14 cellular contexts compared by ENCODE assay signal in genomic region chr11:17238377-17238776, GRCh38. TPM values are rescaled to one million over a fixed set of nuclear protein-coding genes. Genes with fewer than 3 reads are reported as not detected.
DNase-seq lines count a peak whose midpoint lies in the region; TF ChIP-seq lines count a peak whose summit lies in the region.
"Had no signal": no experiment of that assay in that cellular context is flagged by ENCODE, and none has a peak within 500 bp of the region (broad histone marks: within the 10 kb centered on the region; RNA-seq: fewer than 3 reads in every experiment).

No MANE protein-coding gene starts in this region.

- DNase-seq in SIG-M5 treated with dmso at 0.1 percent for 504 hours (lab: John Stamatoyannopoulos, UW; ENCODE audit: unreplicated experiment) (peak; percentile 62), SIG-M5 (lab: John Stamatoyannopoulos, UW) (no peak), SK-MEL-5 (ENCODE audit: low read depth, low spot score) (peak; percentile 58), islet precursor cell (peak; percentile 61), stomach (peak; percentile 28), GDM1 (lab: John Stamatoyannopoulos, UW) (no peak), NCI-H526 treated with DMSO at 0.1 percent for 48 hours (lab: John Stamatoyannopoulos, UW) (no peak)
- DNase-seq in stimulated activated CD4-positive, alpha-beta T cell treated with anti-CD3 and anti-CD28 coated beads, Interleukin-1b, Interleukin-23, amount 100 ng/mL, for 48 hours, result no peak
- DNase-seq: HCEC 1CT, NCI-H1105 treated with DMSO at 0.1 percent for 48 hours, NCI-H2029 treated with DMSO at 0.1 percent for 48 hours, SK-N-SH had no signal

- intact Hi-C loops in stomach (cut with DNase I; ENCODE audit: low total_unique reads), result loop anchor here (10.0 kb wide), 1 partner anchor 266 kb away; no protein-coding TSS in a partner anchor

- TF ChIP-seq EP300 in stomach (IDR thresholded peaks at IDR 0.05), result no peak

- TF ChIP-seq POLR2A in stomach (IDR thresholded peaks at IDR 0.05), result no peak

- no peaks in the 10 kb centered on the region for H3K27me3 ChIP-seq in stomach

- H3K27ac ChIP-seq in stomach, result no peak overlapping the region
- H3K27ac ChIP-seq: HL-60 had no signal

- no peaks in the 10 kb centered on the region for H3K9me3 ChIP-seq in stomach
- H3K9me3 ChIP-seq: Caco-2, SK-N-SH had no signal

- no peak overlapping the region for H3K4me3 ChIP-seq in stomach

- 20 to 38% (median 35%) methylated on average over 3 of the region's 3 CpGs for WGBS in stomach, 5 donors

- in situ Hi-C loops in SK-MEL-5 (cut with HindIII; ENCODE audit: low pct_unique_long_range_greater_than_20kb, low sequenced_read_pairs), result no loop called here

- H3K36me3 ChIP-seq in stomach, result no peaks in the 10 kb centered on the region

- no peaks in the 10 kb centered on the region for H3K4me1 ChIP-seq in stomach

- no peak for TF ChIP-seq CTCF in stomach (IDR thresholded peaks at IDR 0.05)

RNA-seq across cellular contexts. Expression of gene PIK3C2A, which starts 30.6 kb away (rescaled TPM):
- total RNA-seq in SK-MEL-5 (2014; rRNA removed; shearing (Covaris generic)), result 42.7 and 47.5 TPM in 2 replicates
- polyA plus RNA-seq in SK-MEL-5 (2015; cell fraction: cytosol; rRNA removed), result 26.6 and 38.1 TPM in 2 replicates
- 23.6 and 25.5 TPM in 2 replicates for polyA plus RNA-seq in SK-MEL-5 (2015; cell fraction: nucleus; rRNA removed)
- total RNA-seq in stomach, result 100 to 1,000 TPM in 1 of 5 donors, 10 to 100 TPM in 4; 25.5 to 114 (median 71.9) TPM
- 10 to 100 TPM in 1 of 3 donors, 1 to 10 TPM in 2; 6.6 to 10.1 (median 6.8) TPM for polyA plus RNA-seq in stomach

RNA-seq across cellular contexts. Expression of gene NUCB2, which starts 38.2 kb away (rescaled TPM):
- total RNA-seq in SK-MEL-5 (2014; rRNA removed; shearing (Covaris generic)), result 32.5 and 41.4 TPM in 2 replicates
- polyA plus RNA-seq in SK-MEL-5 (2015; cell fraction: cytosol; rRNA removed), result 33.3 and 38.8 TPM in 2 replicates
- 3.6 and 3.7 TPM in 2 replicates for polyA plus RNA-seq in SK-MEL-5 (2015; cell fraction: nucleus; rRNA removed)
- total RNA-seq in stomach, result 10 to 100 TPM in 4 of 5 donors, 1 to 10 TPM in 1; 6.4 to 92.9 (median 42.2) TPM
- polyA plus RNA-seq in stomach, result 100 to 1,000 TPM in 1 of 3 donors, 10 to 100 TPM in 2; 49.8 to 112 (median 72.9) TPM

Comparison
In these comparisons a context has a peak if more than half of its experiments do, and no peak if none do; other contexts are left out.
1. DNase-seq: peak in SIG-M5 treated with dmso at 0.1 percent for 504 hours (single experiment), SK-MEL-5 (single experiment), islet precursor cell (single experiment) and stomach (single experiment); none in SIG-M5 (single experiment), GDM1 (single experiment), stimulated activated CD4-positive, alpha-beta T cell treated with anti-CD3 and anti-CD28 coated beads, Interleukin-1b, Interleukin-23, amount 100 ng/mL, for 48 hours (single experiment) and NCI-H526 treated with DMSO at 0.1 percent for 48 hours (single experiment).